ENCODE assay signal across 1 cellular context in genomic region chr6:26215200-26216014, GRCh38.
TF ChIP-seq lines count a peak whose summit lies in the region.

No MANE protein-coding gene starts in this region.

TF ChIP-seq in GM12878, 131 proteins besides CTCF, POLR2A, EP300 and RAD21 (continued from another document and continues in another):
- no peak for TF ChIP-seq ZNF592 (IDR thresholded peaks at IDR 0.05)
- TF ChIP-seq GATAD2B (conservative IDR thresholded peaks at IDR 0.05; ENCODE audit: low read depth), result no peak
- TF ChIP-seq POU2F2 (IDR thresholded peaks at IDR 0.05; ENCODE audit: borderline replicate concordance, low read depth, low read length), result 0 out of 3 replicates have a peak, but pooled peaks have one; percentile 30
- no peak for TF ChIP-seq ESRRA (IDR thresholded peaks at IDR 0.05; ENCODE audit: low read length)
- TF ChIP-seq NFIC (IDR thresholded peaks at IDR 0.05; ENCODE audit: low read depth, low read length), result no peak
- TF ChIP-seq PAX5 (IDR thresholded peaks at IDR 0.05; ENCODE audit: borderline replicate concordance, low read depth, low read length), result peak; percentile 93
- TF ChIP-seq KAT2A (conservative IDR thresholded peaks at IDR 0.05; ENCODE audit: control insufficient read depth, low read depth, low read length), result peak; percentile 15; the same call in 1 of the 2 replicates
- TF ChIP-seq KLF5 (IDR thresholded peaks at IDR 0.05; ENCODE audit: partially characterized antibody), result no peak
- TF ChIP-seq ZNF207 (IDR thresholded peaks at IDR 0.05; ENCODE audit: borderline replicate concordance), result 0 out of 2 replicates have a peak, but pooled peaks have one; percentile 25
- TF ChIP-seq RUNX3 (IDR thresholded peaks at IDR 0.05; ENCODE audit: low read length), result no peak
- no peak for TF ChIP-seq CBX5 (IDR thresholded peaks at IDR 0.05; ENCODE audit: low read depth)
- TF ChIP-seq PAX8 (IDR thresholded peaks at IDR 0.05), result no peak
- TF ChIP-seq CBFB (IDR thresholded peaks at IDR 0.05; ENCODE audit: low read depth), result peak; percentile 16; the same call in 1 of the 2 replicates
- TF ChIP-seq BRCA1 (IDR thresholded peaks at IDR 0.05; ENCODE audit: low read depth, low read length), result no peak
- TF ChIP-seq SMC3 (IDR thresholded peaks at IDR 0.05; ENCODE audit: borderline replicate concordance, low read length), result no peak
- 0 out of 2 replicates have a peak, but pooled peaks have one; percentile 42 for TF ChIP-seq ZBTB4 (CRISPR knock-in tag; IDR thresholded peaks at IDR 0.05)
- TF ChIP-seq MYB (IDR thresholded peaks at IDR 0.05; ENCODE audit: borderline replicate concordance, low read depth, low read length), result no peak
- peak; percentile 45; the same call in 1 of the 2 replicates for TF ChIP-seq SMAD5 (IDR thresholded peaks at IDR 0.05; ENCODE audit: low read depth)
- no peak for TF ChIP-seq SUPT20H (IDR thresholded peaks at IDR 0.05; ENCODE audit: borderline replicate concordance, control insufficient read depth, low read depth, low read length)
- TF ChIP-seq TBL1XR1 (IDR thresholded peaks at IDR 0.05; ENCODE audit: low read depth, low read length), result no peak
- no peak for TF ChIP-seq BCL11A (IDR thresholded peaks at IDR 0.05; ENCODE audit: low read depth, low read length)
- TF ChIP-seq SMARCA5 (IDR thresholded peaks at IDR 0.05), result no peak
- TF ChIP-seq CREB1 (IDR thresholded peaks at IDR 0.05; ENCODE audit: low read depth), result no peak
- TF ChIP-seq JUNB (IDR thresholded peaks at IDR 0.05), result no peak
- no peak for TF ChIP-seq SUZ12 (IDR thresholded peaks at IDR 0.05; ENCODE audit: unreplicated experiment)
- TF ChIP-seq EZH2 (IDR thresholded peaks at IDR 0.05; ENCODE audit: borderline replicate concordance, control insufficient read depth, low read depth, low read length), result no peak
- TF ChIP-seq ZNF687 (IDR thresholded peaks at IDR 0.05), result no peak
- TF ChIP-seq CHD2 (IDR thresholded peaks at IDR 0.05; ENCODE audit: borderline replicate concordance, low read depth, low read length), result no peak
- peak; percentile 13; the same call in 1 of the 2 replicates for TF ChIP-seq MLLT1 (IDR thresholded peaks at IDR 0.05)
- TF ChIP-seq HDGF (IDR thresholded peaks at IDR 0.05), result no peak
- no peak for TF ChIP-seq ZBTB33 (IDR thresholded peaks at IDR 0.05)
- peak; percentile 11; the same call in 1 of the 2 replicates for TF ChIP-seq TCF3 (IDR thresholded peaks at IDR 0.05; ENCODE audit: borderline replicate concordance, insufficient read depth, low read depth, low read length)
- TF ChIP-seq ATF7 (IDR thresholded peaks at IDR 0.05; ENCODE audit: low read depth), result no peak
- TF ChIP-seq PRDM15 (CRISPR knock-in tag; IDR thresholded peaks at IDR 0.05), result peak; percentile 30; the same call in 1 of the 2 replicates
- no peak for TF ChIP-seq ZNF217 (IDR thresholded peaks at IDR 0.05)
- no peak for TF ChIP-seq GABPA (IDR thresholded peaks at IDR 0.05; ENCODE audit: low read depth)
- peak; percentile 46; the same call in 1 of the 2 replicates for TF ChIP-seq NR2F1 (conservative IDR thresholded peaks at IDR 0.05)
- no peak for TF ChIP-seq TAF1 (IDR thresholded peaks at IDR 0.05; ENCODE audit: borderline replicate concordance, low read depth, low read length)
- no peak for TF ChIP-seq KDM1A (IDR thresholded peaks at IDR 0.05; ENCODE audit: borderline replicate concordance)
- no peak for TF ChIP-seq FOXK2 (IDR thresholded peaks at IDR 0.05)
- TF ChIP-seq CHD1 (IDR thresholded peaks at IDR 0.05; ENCODE audit: low read depth, low read length), result no peak
- TF ChIP-seq RB1 (IDR thresholded peaks at IDR 0.05; ENCODE audit: borderline replicate concordance), result no peak; the same call in 1 of the 2 replicates
